ENCODE assay signal across 19 cellular contexts in genomic region chr22:24059793-24060192, GRCh38. TPM values are rescaled to one million over a fixed set of nuclear protein-coding genes. Genes with fewer than 3 reads are reported as not detected.
DNase-seq lines count a peak whose midpoint lies in the region; ATAC-seq and TF ChIP-seq lines count a peak whose summit lies in the region.
"Had no signal": no experiment of that assay in that cellular context is flagged by ENCODE, and none has a peak within 500 bp of the region (broad histone marks: within the 10 kb centered on the region; RNA-seq: fewer than 3 reads in every experiment).

No MANE protein-coding gene starts in this region.

- peak overlapping the region; percentile 47 for H3K4me3 ChIP-seq in adipocyte (ENCODE audit: low read length)
- no peak overlapping the region for H3K4me3 ChIP-seq in testis
- H3K4me3 ChIP-seq: tibial nerve had no signal

- H3K27me3 ChIP-seq in adipocyte (replicated peaks; ENCODE audit: control insufficient read depth, insufficient read depth, low read length) (no peaks in the 10 kb centered on the region), testis (no peaks in the 10 kb centered on the region), foreskin keratinocyte (no peaks in the 10 kb centered on the region)
- H3K27me3 ChIP-seq: tibial nerve had no signal

- no peaks in the 10 kb centered on the region for H3K9me3 Mint-ChIP-seq in T-helper 2 cell treated with Interferon-gamma antibody and Interleukin-4, amounts not matched to agents 5 μg/mL and 100 μg/mL, for 36 hours
- H3K9me3 Mint-ChIP-seq in memory B cell, result no peaks in the 10 kb centered on the region

- H3K4me3 Mint-ChIP-seq in T-helper 2 cell treated with Interferon-gamma antibody and Interleukin-4, amounts not matched to agents 5 μg/mL and 100 μg/mL, for 36 hours, result no peak overlapping the region
- H3K4me3 Mint-ChIP-seq in memory B cell, result no peak overlapping the region

- peaks cover 61% of the 10 kb centered on the region for H3K36me3 Mint-ChIP-seq in T-helper 2 cell treated with Interferon-gamma antibody and Interleukin-4, amounts not matched to agents 5 μg/mL and 100 μg/mL, for 36 hours (ENCODE audit: low read depth)
- peaks cover 59% of the 10 kb centered on the region for H3K36me3 Mint-ChIP-seq in memory B cell

- H3K4me1 Mint-ChIP-seq in T-helper 2 cell treated with Interferon-gamma antibody and Interleukin-4, amounts not matched to agents 5 μg/mL and 100 μg/mL, for 36 hours (ENCODE audit: low read depth), result no peaks in the 10 kb centered on the region
- peaks cover 4% of the 10 kb centered on the region for H3K4me1 Mint-ChIP-seq in memory B cell

- DNase-seq in T-helper 2 cell treated with Interferon-gamma antibody and Interleukin-4, amounts not matched to agents 5 μg/mL and 100 μg/mL, for 36 hours (ENCODE audit: low spot score), result no peak
- DNase-seq in T-helper 2 cell (no peak), adipocyte (ENCODE audit: low read depth) (no peak), memory B cell (ENCODE audit: low spot score in 2 of 2) (no peak), testis (no peak), foreskin keratinocyte (no peak), NCI-H2196 treated with DMSO at 0.1 percent for 48 hours (lab: John Stamatoyannopoulos, UW; ENCODE audit: unreplicated experiment) (no peak)
- DNase-seq: activated CD4-positive, alpha-beta T cell treated with anti-CD3 and anti-CD28 coated beads, Interleukin-2, amount 50 U/mL, for 1 hour; Caco-2; effector CD8-positive, alpha-beta T cell; GDM1; islet precursor cell; posterior cingulate gyrus; RPMI8226 had no signal

- H3K27me3 Mint-ChIP-seq in T-helper 2 cell treated with Interferon-gamma antibody and Interleukin-4, amounts not matched to agents 5 μg/mL and 100 μg/mL, for 36 hours (ENCODE audit: low read depth), result no peaks in the 10 kb centered on the region
- no peaks in the 10 kb centered on the region for H3K27me3 Mint-ChIP-seq in memory B cell

- H3K27ac Mint-ChIP-seq in T-helper 2 cell treated with Interferon-gamma antibody and Interleukin-4, amounts not matched to agents 5 μg/mL and 100 μg/mL, for 36 hours, result peak overlapping the region; percentile 46
- peak overlapping the region; percentile 6 for H3K27ac Mint-ChIP-seq in memory B cell

- H3K4me1 ChIP-seq in adipocyte (ENCODE audit: control insufficient read depth, insufficient read depth, low read length), result peaks cover 35% of the 10 kb centered on the region
- peaks cover 4% of the 10 kb centered on the region for H3K4me1 ChIP-seq in testis
- no peaks in the 10 kb centered on the region for H3K4me1 ChIP-seq in foreskin keratinocyte
- H3K4me1 ChIP-seq: Caco-2 had no signal

- intact Hi-C loops in testis (cut with DNase I; ENCODE audit: low total_unique reads), result no loop called here

- H3K36me3 ChIP-seq in adipocyte (ENCODE audit: control insufficient read depth, insufficient read depth, low read length, severe bottlenecking) (peaks cover 57% of the 10 kb centered on the region), testis (ENCODE audit: low read depth, missing control alignments) (no peaks in the 10 kb centered on the region)

- 84 to 96% methylated on average over 9 of the region's 9 CpGs for WGBS in testis, 2 donors

- H3K27ac ChIP-seq in testis (peak overlapping the region; percentile 19 to 75), foreskin keratinocyte (no peak overlapping the region)

- no peak for TF ChIP-seq CTCF in testis (IDR thresholded peaks at IDR 0.05)
- no peak for TF ChIP-seq CTCF in foreskin keratinocyte (conservative IDR thresholded peaks at IDR 0.05)

- TF ChIP-seq POLR2A in testis (IDR thresholded peaks at IDR 0.05), result no peak

- ATAC-seq in memory B cell (ENCODE audit: low read depth) (no peak), GM18861 (IDR thresholded peaks at IDR 0.05; ENCODE audit: unreplicated experiment) (no peak), foreskin keratinocyte (no peak)

- H3K9ac ChIP-seq in adipocyte (ENCODE audit: low read length), result peak overlapping the region; percentile 48

- H3K9me3 ChIP-seq in adipocyte (ENCODE audit: control insufficient read depth, low read length), result no peaks in the 10 kb centered on the region
- no peaks in the 10 kb centered on the region for H3K9me3 ChIP-seq in testis
- H3K9me3 ChIP-seq: Caco-2, tibial nerve had no signal

RNA-seq across cellular contexts. Expression of gene CABIN1, which starts 48.7 kb away (rescaled TPM):
- total RNA-seq in testis (100 to 1,000 TPM in 1 of 2 donors, 10 to 100 TPM in 1; 95.8 to 136 TPM), foreskin keratinocyte (25.9 and 26.9 TPM in 2 replicates)
- polyA plus RNA-seq in testis (ENCODE audit: insufficient read depth, low read depth, low replicate concordance) (67.1 TPM), foreskin keratinocyte (16.8 and 18.1 TPM in 2 replicates)

RNA-seq across cellular contexts. Expression of gene GSTT4, which starts 54.5 kb away (rescaled TPM):
- total RNA-seq in testis (1 to 10 TPM; 3.0 to 7.6 TPM), foreskin keratinocyte (not detected in 2 replicates)
- polyA plus RNA-seq in testis (ENCODE audit: insufficient read depth, low read depth, low replicate concordance) (22.8 TPM), foreskin keratinocyte (not detected in 2 replicates)
- total RNA-seq: A172, glomerular endothelial cell, HT1080, tibial nerve had no signal
